In the genomic region with DNA sequence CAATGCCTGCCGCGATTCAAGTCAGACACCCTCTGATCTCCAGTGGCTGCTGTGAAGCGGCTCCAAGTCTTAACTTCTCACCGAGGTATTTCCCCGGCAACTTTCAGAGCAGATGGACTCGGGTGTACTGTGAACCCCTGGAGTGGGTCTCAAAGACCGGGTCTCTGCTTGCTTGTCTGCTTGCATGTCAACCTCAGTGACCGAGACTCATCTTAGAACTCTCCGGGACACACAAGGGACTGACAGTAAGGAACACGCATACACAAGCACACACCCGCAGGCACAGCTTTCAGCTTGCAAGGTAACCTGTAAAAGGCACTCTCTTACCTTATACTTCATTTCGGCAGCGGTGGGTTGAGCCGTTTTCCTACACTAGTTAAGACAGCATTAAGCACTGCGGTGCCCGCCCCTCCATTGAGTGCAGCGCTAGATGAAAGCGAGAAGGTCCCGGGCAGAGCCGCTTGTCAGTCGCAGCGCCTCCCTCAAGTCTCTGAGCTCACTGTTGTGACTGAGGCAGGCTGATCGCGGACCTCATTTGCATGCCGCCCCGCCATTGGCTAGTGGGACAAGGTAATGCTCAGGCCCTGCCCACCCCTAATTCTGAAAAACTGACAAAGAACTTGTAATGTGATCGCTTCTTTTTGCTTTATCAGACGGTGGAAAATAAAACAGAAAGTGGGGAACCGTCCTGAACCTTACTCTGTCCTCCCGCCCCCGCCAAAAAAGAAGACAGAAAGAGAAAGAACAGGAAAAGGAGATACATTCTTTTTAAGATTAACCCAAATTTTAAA, we compare ENCODE assay signal across 1 cellular context.
TF ChIP-seq lines count a peak whose summit lies in the region.

A gene with protein sequence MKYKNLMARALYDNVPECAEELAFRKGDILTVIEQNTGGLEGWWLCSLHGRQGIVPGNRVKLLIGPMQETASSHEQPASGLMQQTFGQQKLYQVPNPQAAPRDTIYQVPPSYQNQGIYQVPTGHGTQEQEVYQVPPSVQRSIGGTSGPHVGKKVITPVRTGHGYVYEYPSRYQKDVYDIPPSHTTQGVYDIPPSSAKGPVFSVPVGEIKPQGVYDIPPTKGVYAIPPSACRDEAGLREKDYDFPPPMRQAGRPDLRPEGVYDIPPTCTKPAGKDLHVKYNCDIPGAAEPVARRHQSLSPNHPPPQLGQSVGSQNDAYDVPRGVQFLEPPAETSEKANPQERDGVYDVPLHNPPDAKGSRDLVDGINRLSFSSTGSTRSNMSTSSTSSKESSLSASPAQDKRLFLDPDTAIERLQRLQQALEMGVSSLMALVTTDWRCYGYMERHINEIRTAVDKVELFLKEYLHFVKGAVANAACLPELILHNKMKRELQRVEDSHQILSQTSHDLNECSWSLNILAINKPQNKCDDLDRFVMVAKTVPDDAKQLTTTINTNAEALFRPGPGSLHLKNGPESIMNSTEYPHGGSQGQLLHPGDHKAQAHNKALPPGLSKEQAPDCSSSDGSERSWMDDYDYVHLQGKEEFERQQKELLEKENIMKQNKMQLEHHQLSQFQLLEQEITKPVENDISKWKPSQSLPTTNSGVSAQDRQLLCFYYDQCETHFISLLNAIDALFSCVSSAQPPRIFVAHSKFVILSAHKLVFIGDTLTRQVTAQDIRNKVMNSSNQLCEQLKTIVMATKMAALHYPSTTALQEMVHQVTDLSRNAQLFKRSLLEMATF (minus strand): TSS at position 492 of the 791 bp plus-strand sequence. CDS start 153 bp downstream, at position 339.

TF ChIP-seq in liver, 16 proteins besides CTCF, POLR2A, EP300 and RAD21 (continued from another document):
- TF ChIP-seq, protein P1, sequence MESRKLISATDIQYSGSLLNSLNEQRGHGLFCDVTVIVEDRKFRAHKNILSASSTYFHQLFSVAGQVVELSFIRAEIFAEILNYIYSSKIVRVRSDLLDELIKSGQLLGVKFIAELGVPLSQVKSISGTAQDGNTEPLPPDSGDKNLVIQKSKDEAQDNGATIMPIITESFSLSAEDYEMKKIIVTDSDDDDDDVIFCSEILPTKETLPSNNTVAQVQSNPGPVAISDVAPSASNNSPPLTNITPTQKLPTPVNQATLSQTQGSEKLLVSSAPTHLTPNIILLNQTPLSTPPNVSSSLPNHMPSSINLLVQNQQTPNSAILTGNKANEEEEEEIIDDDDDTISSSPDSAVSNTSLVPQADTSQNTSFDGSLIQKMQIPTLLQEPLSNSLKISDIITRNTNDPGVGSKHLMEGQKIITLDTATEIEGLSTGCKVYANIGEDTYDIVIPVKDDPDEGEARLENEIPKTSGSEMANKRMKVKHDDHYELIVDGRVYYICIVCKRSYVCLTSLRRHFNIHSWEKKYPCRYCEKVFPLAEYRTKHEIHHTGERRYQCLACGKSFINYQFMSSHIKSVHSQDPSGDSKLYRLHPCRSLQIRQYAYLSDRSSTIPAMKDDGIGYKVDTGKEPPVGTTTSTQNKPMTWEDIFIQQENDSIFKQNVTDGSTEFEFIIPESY (IDR thresholded peaks at IDR 0.05): peak; percentile 58
